Comparison of ENCODE assay signal across 7 cellular contexts in genomic region chr21:41360072-41360821, GRCh38. TPM values are rescaled to one million over a fixed set of nuclear protein-coding genes. Genes with fewer than 3 reads are reported as not detected.
A peak's percentile ranks its signal among the peaks of the same experiment; 100 is the strongest.
DNase-seq lines count a peak whose midpoint lies in the region; ATAC-seq and TF ChIP-seq lines count a peak whose summit lies in the region.

No MANE protein-coding gene starts in this region.

- peak overlapping the region; percentile 68; the same call in 1 of the 2 replicates for H3K14ac ChIP-seq in H9 (ENCODE audit: insufficient read depth, low read length)

- no peak overlapping the region for H3K4me2 ChIP-seq in H9 (ENCODE audit: insufficient read depth, insufficient read length, low read length)

- H4K91ac ChIP-seq in H9 (ENCODE audit: insufficient read length, low read depth, low read length), result no peak overlapping the region

- H3K36me3 ChIP-seq in skeletal muscle tissue (ENCODE audit: control insufficient read depth in 3 of 3, insufficient read depth in 3 of 3, low read length in 3 of 3), result no peaks in the 10 kb centered on the region

- H3K27ac ChIP-seq in H9 (ENCODE audit: insufficient read length, low read depth, low read length) (no peak overlapping the region), skeletal muscle tissue (ENCODE audit: low read depth, low read length) (peak overlapping the region; percentile 81)

- H3K79me1 ChIP-seq in H9 (ENCODE audit: insufficient read depth, low read depth, low read length, poor library complexity, severe bottlenecking), result no peaks in the 10 kb centered on the region

- H4K20me1 ChIP-seq in H9 (ENCODE audit: control insufficient read depth, insufficient read depth, insufficient read length), result no peaks in the 10 kb centered on the region

- intact Hi-C loops in Right ventricle myocardium superior (cut with DNase I), result no loop called here

- H4K5ac ChIP-seq in H9 (ENCODE audit: insufficient read length, low read depth, low read length), result no peak overlapping the region

- H3K9me3 Mint-ChIP-seq in H9, result no peaks in the 10 kb centered on the region; a peak in 1 of 5 replicates

- H3K56ac ChIP-seq in H9 (ENCODE audit: insufficient read length, low read depth, low read length), result no peak overlapping the region

- no peak overlapping the region for H2BK5ac ChIP-seq in H9 (ENCODE audit: insufficient read length, low read length)

- no peak overlapping the region for H2AK5ac ChIP-seq in H9 (ENCODE audit: insufficient read length, low read length)

- ATAC-seq in Right ventricle myocardium superior (ENCODE audit: poor library complexity) (peak; percentile 45), GM21367 (IDR thresholded peaks at IDR 0.05; ENCODE audit: unreplicated experiment) (no peak)

- H3K9ac ChIP-seq in H9 (ENCODE audit: extremely low read depth, insufficient read length, low read length) (no peak overlapping the region), skeletal muscle tissue (ENCODE audit: low read depth in 1 of 3, low read length in 3 of 3) (peak overlapping the region in 1 of 3 donors; percentile 8)

- peak; percentile 64 for DNase-seq in H9
- peak; percentile 14 for DNase-seq in OCI-M1 (lab: John Stamatoyannopoulos, UW)
- DNase-seq in Right ventricle myocardium superior, result peak; percentile 65
- no peak for DNase-seq in T1000 (lab: John Stamatoyannopoulos, UW)
- DNase-seq in NCI-H2171 (lab: John Stamatoyannopoulos, UW), result no peak

- H3T11ph ChIP-seq in H9 (ENCODE audit: low read length), result no peak overlapping the region

- no peak overlapping the region for H3K23ac ChIP-seq in H9 (ENCODE audit: insufficient read length, low read depth, low read length)

- no peak overlapping the region for H3K4me3 Mint-ChIP-seq in H9

- no peaks in the 10 kb centered on the region for H3K36me3 Mint-ChIP-seq in H9 (ENCODE audit: insufficient read depth in 1 of 3, low read depth in 3 of 3)

- H3K18ac ChIP-seq in H9 (ENCODE audit: insufficient read length, low read depth, low read length), result no peak overlapping the region

- no peak overlapping the region for H2BK20ac ChIP-seq in H9 (ENCODE audit: low read depth, low read length, poor library complexity, severe bottlenecking)

- 0 out of 7 replicates have a peak overlapping the region, but pooled peaks of 1 of the 3 experiments have one; percentile 52 for H3K27ac Mint-ChIP-seq in H9

- H3K4me1 Mint-ChIP-seq in H9, result peaks cover 13 to 19% of the 10 kb centered on the region in 2 experiments

- no peaks in the 10 kb centered on the region for H3K23me2 ChIP-seq in H9 (ENCODE audit: insufficient read length, low read depth, low read length, poor library complexity, severe bottlenecking)

- TF ChIP-seq CTCF in H9 (conservative IDR thresholded peaks at IDR 0.05), result peak; percentile 47; the same call in 2 of the 3 replicates

- WGBS in H9 (ENCODE audit: extremely low coverage, insufficient read length, low lambda C conversion rate), result no CpG with 5 or more reads among the region's 22 CpGs

- H2BK12ac ChIP-seq in H9 (ENCODE audit: insufficient read length, low read depth, low read length), result no peak overlapping the region

- H2BK120ac ChIP-seq in H9 (ENCODE audit: low read depth, low read length, poor library complexity, severe bottlenecking), result no peak overlapping the region

- no peak overlapping the region for H3K4ac ChIP-seq in H9 (ENCODE audit: low read depth, low read length)

- H2AFZ ChIP-seq in H9 (ENCODE audit: low read length), result no peak overlapping the region

- no peaks in the 10 kb centered on the region for H3K27me3 ChIP-seq in H9 (ENCODE audit: insufficient read depth, low read length)
- peaks cover 0 to 5% (median 0%) of the 10 kb centered on the region in 3 donors for H3K27me3 ChIP-seq in skeletal muscle tissue (ENCODE audit: control insufficient read depth in 3 of 3, insufficient read depth in 3 of 3, low read length in 3 of 3)

- H3K9me3 ChIP-seq in H9 (ENCODE audit: control insufficient read depth, low read depth, low read length), result no peaks in the 10 kb centered on the region
- H3K9me3 ChIP-seq in skeletal muscle tissue (ENCODE audit: control insufficient read depth in 3 of 3, low read length in 3 of 3), result no peaks in the 10 kb centered on the region

- H3K27me3 Mint-ChIP-seq in H9 (ENCODE audit: low read depth), result peaks cover 2% of the 10 kb centered on the region; the same call in 1 of the 2 replicates

- no peak overlapping the region for H3K4me3 ChIP-seq in skeletal muscle tissue (ENCODE audit: low read length in 3 of 3)

- no peaks in the 10 kb centered on the region; the same call in 1 of the 2 replicates for H3K4me1 ChIP-seq in H9 (ENCODE audit: insufficient read depth, low read length)
- H3K4me1 ChIP-seq in skeletal muscle tissue (ENCODE audit: control insufficient read depth in 3 of 3, insufficient read depth in 3 of 3, low read length in 3 of 3), result peaks cover 8 to 17% (median 12%) of the 10 kb centered on the region in 3 donors

- H4K8ac ChIP-seq in H9 (replicated peaks; ENCODE audit: insufficient read length, low read depth, low read length), result no peak overlapping the region

- H3K79me2 ChIP-seq in H9 (ENCODE audit: insufficient read depth, low read length), result no peaks in the 10 kb centered on the region

- H2BK15ac ChIP-seq in H9 (ENCODE audit: low read depth, low read length), result peak overlapping the region; percentile 43; the same call in 1 of the 2 replicates

RNA-seq across cellular contexts. Expression of gene MX2, which starts 1.6 kb away (rescaled TPM):
- 1.8 and 1.9 TPM in 2 replicates for total RNA-seq in H9 (2021)
- 4.2 TPM for total RNA-seq in Right ventricle myocardium superior
- total RNA-seq in skeletal muscle tissue, result 6.8 TPM

RNA-seq across cellular contexts. Expression of gene FAM3B, which starts 43.6 kb away (rescaled TPM):
- total RNA-seq in H9 (2021) (4.0 and 5.0 TPM in 2 replicates), Right ventricle myocardium superior (not detected), skeletal muscle tissue (not detected)

Comparison
In these comparisons a context has a peak if more than half of its experiments do, and no peak if none do; other contexts are left out.
1. DNase-seq: peak in H9 (single experiment), OCI-M1 (single experiment) and Right ventricle myocardium superior (single experiment); none in T1000 (single experiment) and NCI-H2171 (single experiment).